ENCODE assay signal across 1 cellular context in genomic region chr2:119106301-119106897, GRCh38.
A peak's percentile ranks its signal among the peaks of the same experiment; 100 is the strongest.
TF ChIP-seq lines count a peak whose summit lies in the region.

No MANE protein-coding gene starts in this region.

TF ChIP-seq in HepG2, 621 proteins besides CTCF, POLR2A, EP300 and RAD21 (continued from another document and continues in another):
- TF ChIP-seq GMEB1 (CRISPR knock-in tag; IDR thresholded peaks at IDR 0.05; ENCODE audit: borderline replicate concordance) (no peak), ZNF724P (CRISPR knock-in tag; IDR thresholded peaks at IDR 0.05; ENCODE audit: borderline replicate concordance) (no peak), DDIT3 (CRISPR knock-in tag; IDR thresholded peaks at IDR 0.05) (no peak), MEIS1 (CRISPR knock-in tag; IDR thresholded peaks at IDR 0.05; ENCODE audit: borderline replicate concordance) (no peak), ZNF33B (CRISPR knock-in tag; IDR thresholded peaks at IDR 0.05) (no peak), TSC22D2 (CRISPR knock-in tag; IDR thresholded peaks at IDR 0.05; ENCODE audit: borderline replicate concordance) (0 out of 2 replicates have a peak, but pooled peaks have one; percentile 54), SNRNP70 (IDR thresholded peaks at IDR 0.05; ENCODE audit: low read depth, low read length) (no peak), HMG20B (CRISPR knock-in tag; conservative IDR thresholded peaks at IDR 0.05) (0 out of 2 replicates have a peak, but pooled peaks have one; percentile 55), YEATS2 (CRISPR knock-in tag; IDR thresholded peaks at IDR 0.05; ENCODE audit: borderline replicate concordance) (no peak), ZSCAN30 (CRISPR knock-in tag; IDR thresholded peaks at IDR 0.05) (no peak), MXD1 (CRISPR knock-in tag; IDR thresholded peaks at IDR 0.05) (no peak), ZNF773 (CRISPR knock-in tag; IDR thresholded peaks at IDR 0.05; ENCODE audit: borderline replicate concordance) (no peak), ZBTB2 (CRISPR knock-in tag; IDR thresholded peaks at IDR 0.05; ENCODE audit: low read depth) (no peak), CEBPG (CRISPR knock-in tag; IDR thresholded peaks at IDR 0.05) (no peak), AHDC1 (CRISPR knock-in tag; IDR thresholded peaks at IDR 0.05; ENCODE audit: borderline replicate concordance) (no peak), SIX1 (CRISPR knock-in tag; IDR thresholded peaks at IDR 0.05; ENCODE audit: borderline replicate concordance) (no peak), ZNF644 (CRISPR knock-in tag; IDR thresholded peaks at IDR 0.05; ENCODE audit: low read depth) (0 out of 2 replicates have a peak, but pooled peaks have one; percentile 20), ZBTB4 (CRISPR knock-in tag; IDR thresholded peaks at IDR 0.05; ENCODE audit: borderline replicate concordance) (no peak), BORCS8-MEF2B (CRISPR knock-in tag; IDR thresholded peaks at IDR 0.05) (peak; percentile 77; the same call in 1 of the 2 replicates), ZNF329 (CRISPR knock-in tag; IDR thresholded peaks at IDR 0.05; ENCODE audit: low read depth) (no peak), NFRKB (IDR thresholded peaks at IDR 0.05) (no peak), AHR (CRISPR knock-in tag; IDR thresholded peaks at IDR 0.05) (no peak), ZNF639 (CRISPR knock-in tag; conservative IDR thresholded peaks at IDR 0.05) (no peak), DPF2 (CRISPR knock-in tag; IDR thresholded peaks at IDR 0.05; ENCODE audit: borderline replicate concordance, low read depth) (no peak), ZNF121 (CRISPR knock-in tag; IDR thresholded peaks at IDR 0.05) (no peak), ZNF746 (CRISPR knock-in tag; IDR thresholded peaks at IDR 0.05) (no peak), AKNA (CRISPR knock-in tag; IDR thresholded peaks at IDR 0.05; ENCODE audit: borderline replicate concordance) (no peak), CSRNP2 (CRISPR knock-in tag; conservative IDR thresholded peaks at IDR 0.05; ENCODE audit: low read depth) (no peak), MZF1 (CRISPR knock-in tag; IDR thresholded peaks at IDR 0.05; ENCODE audit: borderline replicate concordance) (no peak), ZNF652 (CRISPR knock-in tag; IDR thresholded peaks at IDR 0.05; ENCODE audit: borderline replicate concordance, low read depth) (no peak), ZFP36L1 (CRISPR knock-in tag; IDR thresholded peaks at IDR 0.05) (no peak), RBM22 (optimal IDR thresholded peaks at IDR 0.05; ENCODE audit: low read length) (no peak), SUZ12 (IDR thresholded peaks at IDR 0.05; ENCODE audit: low read depth, low read length) (no peak), ZNF777 (CRISPR knock-in tag; IDR thresholded peaks at IDR 0.05) (no peak), KLF12 (CRISPR knock-in tag; IDR thresholded peaks at IDR 0.05; ENCODE audit: borderline replicate concordance) (no peak), ARNT (IDR thresholded peaks at IDR 0.05) (no peak), SOX6 (IDR thresholded peaks at IDR 0.05) (no peak), SOX6 (CRISPR knock-in tag; IDR thresholded peaks at IDR 0.05) (no peak)
